5 cellular contexts compared by ENCODE assay signal in the genomic region with DNA sequence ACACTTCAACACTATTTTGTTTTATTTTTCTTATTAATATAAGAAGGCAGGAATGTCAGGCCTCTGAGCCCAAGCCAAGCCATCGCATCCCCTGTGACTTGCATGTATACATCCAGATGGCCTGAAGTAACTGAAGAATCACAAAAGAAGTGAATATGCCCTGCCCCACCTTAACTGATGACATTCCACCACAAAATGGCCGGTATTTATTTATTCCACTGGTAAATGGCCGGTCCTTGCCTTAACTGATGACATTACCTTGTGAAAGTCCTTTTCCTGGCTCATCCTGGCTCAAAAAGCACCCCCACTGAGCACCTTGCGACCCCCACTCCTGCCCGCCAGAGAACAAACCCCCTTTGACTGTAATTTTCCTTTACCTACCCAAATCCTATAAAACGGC.
DNase-seq lines count a peak whose midpoint lies in the region; ATAC-seq and TF ChIP-seq lines count a peak whose summit lies in the region.
"Not testable (repeated sequence)": the region's sequence is repeated elsewhere in the genome, so short reads cannot be mapped to it uniquely, and the experiment has no call there.

No MANE protein-coding gene starts in this region.

- not testable (repeated sequence) for H3K27me3 ChIP-seq in GM23338 (ENCODE audit: insufficient read depth); HUES48 (ENCODE audit: control insufficient read depth, insufficient read depth, low read length); HUES64 (ENCODE audit: insufficient read depth, low read length); iPS-20b (ENCODE audit: insufficient read depth, low read length)
- peaks cover 13% of the 10 kb centered on the region for H3K27me3 ChIP-seq in endodermal cell (ENCODE audit: control insufficient read depth, insufficient read depth, low read length, poor library complexity, severe bottlenecking)

- not testable (repeated sequence) for H3K4me1 ChIP-seq in GM23338 (ENCODE audit: insufficient read depth); endodermal cell (ENCODE audit: control insufficient read depth, insufficient read depth, low read length); iPS-20b (ENCODE audit: insufficient read depth, low read length)
- H3K4me1 ChIP-seq in HUES48 (ENCODE audit: control insufficient read depth, insufficient read depth, low read length) (peaks cover 16% of the 10 kb centered on the region), HUES64 (ENCODE audit: insufficient read depth, low read length) (peaks cover 13% of the 10 kb centered on the region)

- H3K27ac Mint-ChIP-seq in GM23338 (peak overlapping the region; percentile 99), endodermal cell (peak overlapping the region; percentile 72)

- DNase-seq in GM23338 (ENCODE audit: low spot score); endodermal cell: not testable (repeated sequence)

- 0 out of 2 replicates have a peak overlapping the region, but pooled peaks have one; percentile 49 for H3K9ac ChIP-seq in HUES48 (ENCODE audit: low read depth, low read length)
- H3K9ac ChIP-seq in HUES64 (ENCODE audit: low read depth, low read length); endodermal cell (ENCODE audit: extremely low read depth, low read length, poor library complexity, severe bottlenecking): not testable (repeated sequence)
- H3K9ac ChIP-seq in iPS-20b (ENCODE audit: low read depth, low read length) = peak overlapping the region; percentile 20; the same call in 1 of the 2 replicates

- WGBS in HUES64 = 29% methylated on average over 5 of the region's 6 CpGs
- 63% methylated on average over 5 of the region's 6 CpGs; no CpG with 5 or more reads in 1 of the 2 experiments for WGBS in endodermal cell (ENCODE audit: insufficient coverage in 1 of 2, insufficient read length in 1 of 2), 2 experiments

- peaks cover 25% of the 10 kb centered on the region for H3K79me2 ChIP-seq in GM23338 (replicated peaks; ENCODE audit: insufficient read depth)

- not testable (repeated sequence) for H4K20me1 ChIP-seq in GM23338 (replicated peaks; ENCODE audit: insufficient read depth)

- not testable (repeated sequence) for H3K36me3 ChIP-seq in GM23338 (ENCODE audit: insufficient read depth); HUES48 (ENCODE audit: control insufficient read depth, insufficient read depth, low read length); HUES64 (ENCODE audit: insufficient read depth, low read length); endodermal cell (ENCODE audit: control insufficient read depth, insufficient read depth, low read length); iPS-20b (ENCODE audit: insufficient read depth, low read depth, low read length)

- H2AFZ ChIP-seq in GM23338 = not testable (repeated sequence)

- H3K9me2 ChIP-seq in GM23338 (ENCODE audit: insufficient read depth) = not testable (repeated sequence)

- H3K4me3 Mint-ChIP-seq in GM23338 = peak overlapping the region; percentile 76
- not testable (repeated sequence) for H3K4me3 Mint-ChIP-seq in endodermal cell

- peaks cover 50% of the 10 kb centered on the region for H3K36me3 Mint-ChIP-seq in GM23338 (ENCODE audit: low read depth)
- H3K36me3 Mint-ChIP-seq in endodermal cell (ENCODE audit: low read depth) = not testable (repeated sequence)

- TF ChIP-seq CTCF in GM23338 (conservative IDR thresholded peaks at IDR 0.05; ENCODE audit: low read depth in 2 of 2); endodermal cell (conservative IDR thresholded peaks at IDR 0.05): not testable (repeated sequence)

- H3K4me1 Mint-ChIP-seq in GM23338 (peaks cover 17% of the 10 kb centered on the region), endodermal cell (peaks cover 26% of the 10 kb centered on the region)

- ATAC-seq in GM23338 = peak; percentile 56

- not testable (repeated sequence) for H3K9me3 ChIP-seq in HUES48 (ENCODE audit: control insufficient read depth, insufficient read depth, low read length); HUES64 (ENCODE audit: insufficient read depth, low read depth, low read length); endodermal cell (ENCODE audit: control insufficient read depth, low read length); iPS-20b (ENCODE audit: insufficient read depth, low read depth, low read length)

- H3K27me3 Mint-ChIP-seq in GM23338 (ENCODE audit: insufficient read depth, low read depth, poor library complexity) (peaks cover 18% of the 10 kb centered on the region), endodermal cell (ENCODE audit: insufficient read depth) (peaks cover 19% of the 10 kb centered on the region)

- not testable (repeated sequence) for H3K4me2 ChIP-seq in GM23338

- not testable (repeated sequence) for H3K9me3 Mint-ChIP-seq in GM23338, endodermal cell

- not testable (repeated sequence) for H3F3A ChIP-seq in GM23338 (replicated peaks; ENCODE audit: low read depth)

- H3K4me3 ChIP-seq in GM23338 = peak overlapping the region; percentile 12; the same call in 1 of the 2 replicates
- peak overlapping the region; percentile 29; the same call in 1 of the 2 replicates for H3K4me3 ChIP-seq in HUES48 (ENCODE audit: low read depth, low read length)
- not testable (repeated sequence) for H3K4me3 ChIP-seq in HUES64 (ENCODE audit: low read length); endodermal cell (ENCODE audit: low read length)
- H3K4me3 ChIP-seq in iPS-20b (ENCODE audit: low read length) = peak overlapping the region; percentile 20; the same call in 1 of the 2 replicates

- H3K27ac ChIP-seq in GM23338 (ENCODE audit: low read depth) (peak overlapping the region; percentile 96), HUES48 (ENCODE audit: low read depth, low read length) (peak overlapping the region; percentile 61), HUES64 (ENCODE audit: low read depth, low read length) (peak overlapping the region; percentile 93; the same call in 1 of the 2 replicates)
- not testable (repeated sequence) for H3K27ac ChIP-seq in endodermal cell (ENCODE audit: low read depth, low read length); iPS-20b (ENCODE audit: low read length)

TF ChIP-seq in GM23338, 12 proteins besides CTCF, POLR2A, EP300 and RAD21:
- TF ChIP-seq NANOG (IDR thresholded peaks at IDR 0.05; ENCODE audit: borderline replicate concordance) = 0 out of 2 replicates have a peak, but pooled peaks have one; percentile 15
